Comparison of ENCODE assay signal across 8 cellular contexts in the genomic region with DNA sequence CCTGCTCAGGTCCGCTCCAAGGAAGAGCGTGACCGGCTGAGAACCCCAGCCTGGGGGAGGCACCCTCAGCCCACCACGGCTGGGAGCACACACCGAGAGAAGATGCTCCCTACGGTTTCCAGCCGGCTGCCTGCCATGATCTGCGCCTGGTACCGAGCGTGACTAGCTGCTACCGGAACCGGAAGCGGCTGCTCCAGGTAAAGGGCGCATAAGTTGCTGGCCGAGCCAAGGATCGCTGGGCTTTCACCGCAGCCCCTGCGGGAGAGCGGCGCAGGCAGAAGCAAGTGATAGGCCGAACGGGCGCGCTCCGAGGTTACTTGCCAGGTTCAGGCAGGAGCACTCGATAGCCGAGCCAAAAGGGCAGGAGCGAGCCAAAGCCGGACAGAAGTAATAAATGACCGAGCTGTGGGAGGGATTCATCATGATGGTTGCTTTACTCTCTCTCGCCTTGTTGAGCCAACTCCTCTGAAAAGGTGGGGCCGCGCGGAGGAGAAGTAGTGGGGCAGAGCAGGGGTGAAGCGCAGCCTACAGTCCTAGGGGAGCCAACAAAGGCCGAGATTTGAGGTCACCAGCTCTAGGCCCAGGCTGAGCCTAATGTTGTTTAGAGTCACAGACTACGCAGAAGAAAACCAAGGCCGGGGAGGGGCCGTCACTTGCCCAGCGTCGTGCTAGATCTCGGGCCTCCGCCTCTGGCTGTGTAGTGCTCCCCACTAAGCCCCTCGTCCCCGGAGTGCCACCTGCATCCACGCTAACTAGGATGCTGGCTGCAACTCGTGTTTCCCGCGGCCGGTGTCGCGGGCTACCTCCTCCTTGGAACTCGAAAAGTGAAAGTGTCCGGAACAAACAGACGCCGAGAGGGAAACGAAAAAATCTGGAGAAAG. TPM values are rescaled to one million over a fixed set of nuclear protein-coding genes. Genes with fewer than 3 reads are reported as not detected.
DNase-seq lines count a peak whose midpoint lies in the region; ATAC-seq and TF ChIP-seq lines count a peak whose summit lies in the region.

A gene (minus strand): TSS at position 171 of the 881 bp plus-strand sequence. CDS start 34 bp downstream, at position 137.

- peak within 1 kb of the TSS; percentile 37 for H3K18ac ChIP-seq in IMR-90 (ENCODE audit: low read depth, low read length)

- H3K56ac ChIP-seq in IMR-90 (ENCODE audit: extremely low read depth, insufficient read depth, low read length), result peak within 1 kb of the TSS; percentile 55

- H3K9ac ChIP-seq in IMR-90 (ENCODE audit: low read depth, low read length), result peak within 1 kb of the TSS; percentile 88

- H3K4me2 ChIP-seq in IMR-90 (ENCODE audit: low read depth, low read length), result peak within 1 kb of the TSS; percentile 96

- H4K91ac ChIP-seq in IMR-90 (ENCODE audit: insufficient read depth, low read depth, low read length), result peak within 1 kb of the TSS; percentile 81

- H2AFZ ChIP-seq in IMR-90 (replicated peaks; ENCODE audit: low read length, poor library complexity), result peak within 1 kb of the TSS; percentile 95

- peaks cover 7% of the 10 kb centered on the region; the same call in 1 of the 2 replicates for H3K9me1 ChIP-seq in IMR-90 (ENCODE audit: insufficient read depth, low read length)

- H3K14ac ChIP-seq in IMR-90 (replicated peaks; ENCODE audit: low read depth, low read length), result peak within 1 kb of the TSS; percentile 78

- ATAC-seq in GM21528 (IDR thresholded peaks at IDR 0.05; ENCODE audit: low FRiP score, unreplicated experiment) (peak; percentile 95), IMR-90 (ENCODE audit: low read depth) (peak; percentile 96), mucosa of descending colon (peak; percentile 97)

- H4K20me1 ChIP-seq in IMR-90 (ENCODE audit: insufficient read depth, low read length), result no peaks in the 10 kb centered on the region

- H2AK5ac ChIP-seq in IMR-90 (ENCODE audit: low read depth, low read length), result peak within 1 kb of the TSS; percentile 32

- TF ChIP-seq POLR2A in IMR-90 (IDR thresholded peaks at IDR 0.05; ENCODE audit: low read depth, low read length), result peak; percentile 61; the same call in 1 of the 2 replicates

- no TSS peak for BruUV-seq in IMR-90 (replicated peaks; lab: Mats Ljungman, UMichigan)

- H2BK20ac ChIP-seq in IMR-90 (ENCODE audit: low read depth, low read length), result no peak within 1 kb of the TSS

- peak within 1 kb of the TSS; percentile 73 for H3K4me3 ChIP-seq in IMR-90 (ENCODE audit: insufficient read depth, low read depth, low read length)
- peak within 1 kb of the TSS; percentile 98 for H3K4me3 ChIP-seq in epithelial cell of esophagus (ENCODE audit: low read length)
- H3K4me3 ChIP-seq in mucosa of descending colon, result peak within 1 kb of the TSS; percentile 74

- DNase-seq in DMS 273 (lab: John Stamatoyannopoulos, UW; ENCODE audit: unreplicated experiment) (peak; percentile 99), IMR-90 (peak; percentile 99), OCI-M1 (lab: John Stamatoyannopoulos, UW) (peak; percentile 99), activated T-cell treated with anti-CD3 and anti-CD28 coated beads for 24 hours (ENCODE audit: low read depth) (peak; percentile 95), epithelial cell of esophagus (ENCODE audit: low read depth) (peak; percentile 100), mucosa of descending colon (peak; percentile 98 to 99 (median 98))
- DNase-seq in stimulated activated CD8-positive, alpha-beta memory T cell treated with anti-CD3 and anti-CD28 coated beads, Interleukin-4, amount 100 ng/mL, for 24 hours (ENCODE audit: low read depth), result peak; percentile 94

- H3K27ac ChIP-seq in IMR-90 (ENCODE audit: insufficient read depth, low read length), result peak within 1 kb of the TSS; percentile 89

- H2AK9ac ChIP-seq in IMR-90 (replicated peaks; ENCODE audit: low read depth, low read length, poor library complexity), result peak within 1 kb of the TSS; percentile 90

- CTCF ChIA-PET in IMR-90 (lab: Yijun Ruan, JAX), result interaction anchor here (1.3 kb wide), 1 partner anchor 8 kb away, joined by 3 read pairs; no protein-coding TSS in a partner anchor

- no peak for TF ChIP-seq RAD21 in IMR-90 (IDR thresholded peaks at IDR 0.05; ENCODE audit: low read length)

- no peak within 1 kb of the TSS for H2BK15ac ChIP-seq in IMR-90 (ENCODE audit: low read depth, low read length)

- WGBS in IMR-90 (ENCODE audit: extremely low coverage in 2 of 2, insufficient read length in 1 of 2), 2 experiments, result 0% methylated on average over 44 of the region's 57 CpGs; no CpG with 5 or more reads in 1 of the 2 experiments

- H4K8ac ChIP-seq in IMR-90 (ENCODE audit: low read depth in 2 of 2, low read length in 2 of 2), result peak within 1 kb of the TSS; percentile 61 to 95

- H3K27me3 ChIP-seq in IMR-90 (ENCODE audit: control insufficient read depth, insufficient read depth, low read length), result no peaks in the 10 kb centered on the region

- in situ Hi-C loops in IMR-90 (cut with MboI; ENCODE audit: low sequenced_read_pairs), result loop anchor here (25.0 kb wide), 1 partner anchor 487 kb away; a partner anchor contains a TSS

- H3K4ac ChIP-seq in IMR-90 (ENCODE audit: low read depth, low read length), result peak within 1 kb of the TSS; percentile 87

- dilution Hi-C loops in IMR-90 (cut with HindIII; ENCODE audit: low sequenced_read_pairs, unreplicated experiment), result loop anchor here (25.0 kb wide), 1 partner anchor 137 kb away; a partner anchor contains a TSS

- H2BK5ac ChIP-seq in IMR-90 (ENCODE audit: low read depth, low read length, poor library complexity, severe bottlenecking), result peak within 1 kb of the TSS; percentile 87

- peaks cover 10% of the 10 kb centered on the region for H3K4me1 ChIP-seq in IMR-90 (ENCODE audit: control insufficient read depth, insufficient read depth, low read length)
- H3K4me1 ChIP-seq in mucosa of descending colon (ENCODE audit: low read depth), result peaks cover 22% of the 10 kb centered on the region

- peak within 1 kb of the TSS; percentile 51; the same call in 1 of the 2 replicates for H3K23ac ChIP-seq in IMR-90 (ENCODE audit: low read depth, low read length)

- TF ChIP-seq CTCF in IMR-90 (conservative IDR thresholded peaks at IDR 0.05; ENCODE audit: low read depth, low read length), result no peak
- no peak for TF ChIP-seq CTCF in epithelial cell of esophagus (IDR thresholded peaks at IDR 0.05; ENCODE audit: insufficient read depth, low read depth, low read length, missing control alignments)
- TF ChIP-seq CTCF in mucosa of descending colon (IDR thresholded peaks at IDR 0.05), result no peak

- H3K79me1 ChIP-seq in IMR-90 (ENCODE audit: low read depth in 1 of 2, low read length in 2 of 2), result peaks cover 20 to 27% of the 10 kb centered on the region in 2 experiments

- intact Hi-C loops in IMR-90 (cut with micrococcal nuclease), result loop anchor here (1.0 to 2.0 kb wide), 3 partner anchors 149 to 263 kb away; a partner anchor contains a TSS
- intact Hi-C loops in mucosa of descending colon (cut with DNase I, micrococcal nuclease), result loop anchor here in 1 of 2 donors (10.0 kb wide), 1 partner anchor 265 kb away; no protein-coding TSS in a partner anchor

- H3K36me3 ChIP-seq in IMR-90 (ENCODE audit: control insufficient read depth, insufficient read depth, low read length) (no peaks in the 10 kb centered on the region; the same call in 1 of the 2 replicates), mucosa of descending colon (ENCODE audit: low read depth) (no peaks in the 10 kb centered on the region)

- H4K5ac ChIP-seq in IMR-90 (ENCODE audit: low read depth, low read length), result peak within 1 kb of the TSS; percentile 78

- peak within 1 kb of the TSS; percentile 52; the same call in 1 of the 2 replicates for H2BK120ac ChIP-seq in IMR-90 (ENCODE audit: low read depth, low read length)

- H3K9me3 ChIP-seq in IMR-90 (ENCODE audit: control insufficient read depth, insufficient read depth, low read length) (no peaks in the 10 kb centered on the region), mucosa of descending colon (no peaks in the 10 kb centered on the region)

- POLR2A ChIA-PET in IMR-90 (lab: Charles Lee; ENCODE audit: unreplicated experiment), result interaction anchor here (0.8 kb wide), 1 partner anchor 25 kb away, joined by 3 read pairs; no protein-coding TSS in a partner anchor

TF ChIP-seq in IMR-90, 13 proteins besides CTCF, POLR2A, EP300 and RAD21 (continues in another document):
- TF ChIP-seq CHD1 (IDR thresholded peaks at IDR 0.05; ENCODE audit: low read depth, low read length) (no peak; the same call in 1 of the 2 replicates), RFX5 (IDR thresholded peaks at IDR 0.05; ENCODE audit: low read depth, low read length) (no peak), CEBPB (IDR thresholded peaks at IDR 0.05; ENCODE audit: low read depth, low read length) (no peak), FOS (IDR thresholded peaks at IDR 0.05; ENCODE audit: low read depth, low read length) (0 out of 2 replicates have a peak, but pooled peaks have one; percentile 2), MAZ (IDR thresholded peaks at IDR 0.05; ENCODE audit: borderline replicate concordance, low read depth, low read length) (no peak; the same call in 1 of the 2 replicates), MXI1 (IDR thresholded peaks at IDR 0.05; ENCODE audit: borderline replicate concordance, low read depth, low read length) (peak; percentile 58), RCOR1 (IDR thresholded peaks at IDR 0.05; ENCODE audit: insufficient replicate concordance, low read length) (no peak)
- TF ChIP-seq, protein P1, sequence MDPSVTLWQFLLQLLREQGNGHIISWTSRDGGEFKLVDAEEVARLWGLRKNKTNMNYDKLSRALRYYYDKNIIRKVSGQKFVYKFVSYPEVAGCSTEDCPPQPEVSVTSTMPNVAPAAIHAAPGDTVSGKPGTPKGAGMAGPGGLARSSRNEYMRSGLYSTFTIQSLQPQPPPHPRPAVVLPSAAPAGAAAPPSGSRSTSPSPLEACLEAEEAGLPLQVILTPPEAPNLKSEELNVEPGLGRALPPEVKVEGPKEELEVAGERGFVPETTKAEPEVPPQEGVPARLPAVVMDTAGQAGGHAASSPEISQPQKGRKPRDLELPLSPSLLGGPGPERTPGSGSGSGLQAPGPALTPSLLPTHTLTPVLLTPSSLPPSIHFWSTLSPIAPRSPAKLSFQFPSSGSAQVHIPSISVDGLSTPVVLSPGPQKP (IDR thresholded peaks at IDR 0.05; ENCODE audit: borderline replicate concordance, low read depth, low read length), result peak; percentile 74; the same call in 1 of the 2 replicates
- TF ChIP-seq, protein P2, sequence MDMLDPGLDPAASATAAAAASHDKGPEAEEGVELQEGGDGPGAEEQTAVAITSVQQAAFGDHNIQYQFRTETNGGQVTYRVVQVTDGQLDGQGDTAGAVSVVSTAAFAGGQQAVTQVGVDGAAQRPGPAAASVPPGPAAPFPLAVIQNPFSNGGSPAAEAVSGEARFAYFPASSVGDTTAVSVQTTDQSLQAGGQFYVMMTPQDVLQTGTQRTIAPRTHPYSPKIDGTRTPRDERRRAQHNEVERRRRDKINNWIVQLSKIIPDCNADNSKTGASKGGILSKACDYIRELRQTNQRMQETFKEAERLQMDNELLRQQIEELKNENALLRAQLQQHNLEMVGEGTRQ (IDR thresholded peaks at IDR 0.05; ENCODE audit: low read depth, low read length), result no peak

RNA-seq across cellular contexts. Expression of the gene that starts here (rescaled TPM):
- 37.3 and 41.7 TPM in 2 replicates for total RNA-seq in IMR-90 (2012; rRNA removed)
- polyA plus RNA-seq in IMR-90 (2012; rRNA removed), result 22.1 and 23.5 TPM in 2 replicates
- polyA plus RNA-seq in IMR-90 (2012; cell fraction: cytosol; rRNA removed), result 22.4 and 35.2 TPM in 2 replicates
- polyA plus RNA-seq in IMR-90 (2012; cell fraction: nucleus; rRNA removed; ENCODE audit: low replicate concordance), result 9.9 and 18.3 TPM in 2 replicates
- total RNA-seq in mucosa of descending colon, result 10 to 100 TPM; 15.1 to 27.2 (median 24.0) TPM

Comparison
In these comparisons a context has a peak if more than half of its experiments do, and no peak if none do; other contexts are left out.
1. Peak in every context shown above with its lines: DNase-seq, ATAC-seq, H3K4me3 ChIP-seq and H3K27ac ChIP-seq.